17 cellular contexts compared by ENCODE assay signal in genomic region chr12:22034709-22035506, GRCh38. TPM values are rescaled to one million over a fixed set of nuclear protein-coding genes. Genes with fewer than 3 reads are reported as not detected.
DNase-seq lines count a peak whose midpoint lies in the region; ATAC-seq, FAIRE-seq and TF ChIP-seq lines count a peak whose summit lies in the region.
"Had no signal": no experiment of that assay in that cellular context is flagged by ENCODE, and none has a peak within 500 bp of the region (broad histone marks: within the 10 kb centered on the region; RNA-seq: fewer than 3 reads in every experiment).

No MANE protein-coding gene starts in this region.

- H3K4me1 ChIP-seq in left ventricle myocardium inferior (peaks cover 8% of the 10 kb centered on the region), heart right ventricle (peaks cover 0 to 16% (median 5%) of the 10 kb centered on the region in 9 donors), kidney (ENCODE audit: control insufficient read depth in 1 of 2, insufficient read depth in 1 of 2, low read depth in 1 of 2, low read length in 2 of 2) (peaks cover 0 to 4% of the 10 kb centered on the region in 2 donors)
- H3K4me1 ChIP-seq: SJSA1 had no signal

- intact Hi-C loops in left ventricle myocardium inferior (cut with micrococcal nuclease) (no loop called here), heart right ventricle (cut with DNase I) (no loop called here), kidney (cut with DNase I) (no loop called here)

- no peak overlapping the region for H3K4me3 ChIP-seq in left ventricle myocardium inferior
- no peak overlapping the region for H3K4me3 ChIP-seq in heart right ventricle
- H3K4me3 ChIP-seq in kidney (ENCODE audit: low read length in 2 of 2): no peak overlapping the region
- H3K4me3 ChIP-seq: cardiac muscle cell, SJSA1 had no signal

- TF ChIP-seq CTCF in left ventricle myocardium inferior (IDR thresholded peaks at IDR 0.05; ENCODE audit: borderline replicate concordance) (no peak), heart right ventricle (IDR thresholded peaks at IDR 0.05) (no peak), brain (conservative IDR thresholded peaks at IDR 0.05) (no peak), mesothelial cell of epicardium (IDR thresholded peaks at IDR 0.05; ENCODE audit: unreplicated experiment) (no peak), kidney (IDR thresholded peaks at IDR 0.05; ENCODE audit: borderline replicate concordance, extremely low read depth, insufficient read depth) (no peak)

- POLR2A ChIA-PET in activated CD4-positive, alpha-beta T cell treated with anti-CD3 and anti-CD28 coated beads, Interleukin-2, amount 10 ng/mL, durations not matched to agents 7 days and 5 days (lab: Charles Lee): interaction anchor here (0.6 kb wide), 1 partner anchor 340 kb away, joined by 8 read pairs; no protein-coding TSS in a partner anchor

- no peak overlapping the region for H3K9ac ChIP-seq in kidney (ENCODE audit: low read length in 2 of 2)

- FAIRE-seq in kidney (lab: Jason Lieb, UNC): no peak
- FAIRE-seq: GM12892 had no signal

- ATAC-seq in heart right ventricle (no peak), HG02870 (IDR thresholded peaks at IDR 0.05; ENCODE audit: unreplicated experiment) (no peak), HG02571 (IDR thresholded peaks at IDR 0.05; ENCODE audit: unreplicated experiment) (no peak)
- ATAC-seq: activated CD4-positive, CD25-positive, alpha-beta regulatory T cell treated with anti-CD3 and anti-CD28 coated beads, Interleukin-2, amount 50 U/mL, for 24 hours had no signal

- H3K36me3 ChIP-seq in left ventricle myocardium inferior (no peaks in the 10 kb centered on the region), heart right ventricle (no peaks in the 10 kb centered on the region), kidney (ENCODE audit: control insufficient read depth in 1 of 2, insufficient read depth in 2 of 2, low read length in 2 of 2) (no peaks in the 10 kb centered on the region)
- H3K36me3 ChIP-seq: cardiac muscle cell, SJSA1 had no signal

- H3K4me3 Mint-ChIP-seq in brain: peak overlapping the region in 1 of 5 experiments; percentile 0
- no peak overlapping the region for H3K4me3 Mint-ChIP-seq in mesothelial cell of epicardium
- no peak overlapping the region for H3K4me3 Mint-ChIP-seq in activated CD4-positive, alpha-beta T cell treated with anti-CD3 and anti-CD28 coated beads, Interleukin-2, amount 10 ng/mL, durations not matched to agents 7 days and 5 days
- H3K4me3 Mint-ChIP-seq: activated T-helper 1 cell treated with anti-CD3 and anti-CD28 coated beads, Interleukin-12 subunit alpha, Interleukin-12 subunit beta, Interleukin-2, Interleukin-4 antibody, amounts not matched to agents 30 ng/mL and 10 ng/mL and 1 ng/mL, durations not matched to agents 14 hours and 24 hours and 36 hours had no signal

- CTCF ChIA-PET in activated CD4-positive, alpha-beta T cell treated with anti-CD3 and anti-CD28 coated beads, Interleukin-2, amount 10 ng/mL, durations not matched to agents 7 days and 5 days (lab: Charles Lee): interaction anchor here (0.7 kb wide), 1 partner anchor 598 kb away, joined by 4 read pairs; the partner anchor contains the start of gene PYROXD1

- no peaks in the 10 kb centered on the region for H3K27me3 Mint-ChIP-seq in brain
- H3K27me3 Mint-ChIP-seq in mesothelial cell of epicardium (ENCODE audit: low read depth): no peaks in the 10 kb centered on the region
- H3K27me3 Mint-ChIP-seq in activated CD4-positive, alpha-beta T cell treated with anti-CD3 and anti-CD28 coated beads, Interleukin-2, amount 10 ng/mL, durations not matched to agents 7 days and 5 days: no peaks in the 10 kb centered on the region

- H3K36me3 Mint-ChIP-seq in brain (no peaks in the 10 kb centered on the region), mesothelial cell of epicardium (no peaks in the 10 kb centered on the region)
- no peaks in the 10 kb centered on the region for H3K36me3 Mint-ChIP-seq in activated CD4-positive, alpha-beta T cell treated with anti-CD3 and anti-CD28 coated beads, Interleukin-2, amount 10 ng/mL, durations not matched to agents 7 days and 5 days (ENCODE audit: low read depth)

- no peaks in the 10 kb centered on the region for H3K27me3 ChIP-seq in left ventricle myocardium inferior (ENCODE audit: low read depth)
- H3K27me3 ChIP-seq in heart right ventricle: no peaks in the 10 kb centered on the region
- H3K27me3 ChIP-seq: cardiac muscle cell, SJSA1 had no signal

- 35 to 52% methylated on average over 4 of the region's 4 CpGs for WGBS in heart right ventricle, 2 donors

- DNase-seq in left ventricle myocardium inferior: no peak
- no peak for DNase-seq in heart right ventricle
- no peak for DNase-seq in mesothelial cell of epicardium (ENCODE audit: low spot score in 2 of 2, unreplicated experiment in 2 of 2)
- DNase-seq in activated CD4-positive, alpha-beta T cell treated with anti-CD3 and anti-CD28 coated beads, Interleukin-2, amount 10 ng/mL, durations not matched to agents 7 days and 5 days: no peak
- DNase-seq in kidney: no peak
- DNase-seq: ACHN; DND-41; NCI-H187; stimulated activated CD4-positive, alpha-beta T cell treated with anti-CD3 and anti-CD28 coated beads, Interleukin-12 subunit alpha, Interleukin-12 subunit beta, amount 100 ng/mL, for 4 hours had no signal

- peaks cover 11% of the 10 kb centered on the region for H3K4me1 Mint-ChIP-seq in brain
- peaks cover 18% of the 10 kb centered on the region for H3K4me1 Mint-ChIP-seq in mesothelial cell of epicardium
- H3K4me1 Mint-ChIP-seq in activated CD4-positive, alpha-beta T cell treated with anti-CD3 and anti-CD28 coated beads, Interleukin-2, amount 10 ng/mL, durations not matched to agents 7 days and 5 days: peaks cover 6% of the 10 kb centered on the region

- peak overlapping the region; percentile 48 for H3K27ac ChIP-seq in left ventricle myocardium inferior (replicated peaks)
- H3K27ac ChIP-seq in heart right ventricle: peak overlapping the region in 2 of 10 donors; percentile 6 to 27
- no peak overlapping the region for H3K27ac ChIP-seq in kidney (ENCODE audit: low read depth in 2 of 2, low read length in 2 of 2)
- H3K27ac ChIP-seq: cardiac muscle cell, SJSA1 had no signal

- H3K27ac Mint-ChIP-seq in brain (peak overlapping the region in 3 of 5 experiments; percentile 15 to 49 (median 46)), mesothelial cell of epicardium (peak overlapping the region; percentile 80)
- no peak overlapping the region for H3K27ac Mint-ChIP-seq in activated CD4-positive, alpha-beta T cell treated with anti-CD3 and anti-CD28 coated beads, Interleukin-2, amount 10 ng/mL, durations not matched to agents 7 days and 5 days
- H3K27ac Mint-ChIP-seq: activated T-helper 1 cell treated with anti-CD3 and anti-CD28 coated beads, Interleukin-12 subunit alpha, Interleukin-12 subunit beta, Interleukin-2, Interleukin-4 antibody, amounts not matched to agents 30 ng/mL and 10 ng/mL and 1 ng/mL, durations not matched to agents 14 hours and 24 hours and 36 hours had no signal

- peaks cover 0 to 2% (median 0%) of the 10 kb centered on the region in 5 experiments for H3K9me3 Mint-ChIP-seq in brain
- H3K9me3 Mint-ChIP-seq in mesothelial cell of epicardium: peaks cover 9% of the 10 kb centered on the region
- no peaks in the 10 kb centered on the region for H3K9me3 Mint-ChIP-seq in activated CD4-positive, alpha-beta T cell treated with anti-CD3 and anti-CD28 coated beads, Interleukin-2, amount 10 ng/mL, durations not matched to agents 7 days and 5 days
- H3K9me3 Mint-ChIP-seq: activated T-helper 1 cell treated with anti-CD3 and anti-CD28 coated beads, Interleukin-12 subunit alpha, Interleukin-12 subunit beta, Interleukin-2, Interleukin-4 antibody, amounts not matched to agents 30 ng/mL and 10 ng/mL and 1 ng/mL, durations not matched to agents 14 hours and 24 hours and 36 hours had no signal

- H3K9me3 ChIP-seq in left ventricle myocardium inferior (replicated peaks) (peaks cover 3% of the 10 kb centered on the region), heart right ventricle (peaks cover 0 to 5% (median 0%) of the 10 kb centered on the region in 11 donors), kidney (ENCODE audit: control insufficient read depth in 1 of 2, low read length in 2 of 2) (no peaks in the 10 kb centered on the region)
- H3K9me3 ChIP-seq: SJSA1 had no signal

RNA-seq across cellular contexts. Expression of gene CMAS, which starts 11.1 kb away (rescaled TPM):
- total RNA-seq in left ventricle myocardium inferior: 34.8 TPM
- 10 to 100 TPM; 28.0 to 39.6 (median 35.1) TPM for total RNA-seq in heart right ventricle
- polyA plus RNA-seq in heart right ventricle: 10 to 100 TPM; 18.1 to 41.2 TPM
- 29.0 TPM for polyA plus RNA-seq in brain (ENCODE audit: insufficient read depth, low read depth, low replicate concordance)
- 24.7 to 27.5 TPM (median 27.2 TPM) in 3 replicates for total RNA-seq in mesothelial cell of epicardium
- 10 to 100 TPM; 32.2 to 36.0 TPM for total RNA-seq in activated CD4-positive, alpha-beta T cell treated with anti-CD3 and anti-CD28 coated beads, Interleukin-2, amount 10 ng/mL, durations not matched to agents 7 days and 5 days
- total RNA-seq in kidney: 29.2 TPM
- polyA plus RNA-seq in kidney (ENCODE audit: insufficient read depth, low read depth, low replicate concordance): 45.2 TPM
